ENCODE assay signal across 21 cellular contexts in the genomic region with DNA sequence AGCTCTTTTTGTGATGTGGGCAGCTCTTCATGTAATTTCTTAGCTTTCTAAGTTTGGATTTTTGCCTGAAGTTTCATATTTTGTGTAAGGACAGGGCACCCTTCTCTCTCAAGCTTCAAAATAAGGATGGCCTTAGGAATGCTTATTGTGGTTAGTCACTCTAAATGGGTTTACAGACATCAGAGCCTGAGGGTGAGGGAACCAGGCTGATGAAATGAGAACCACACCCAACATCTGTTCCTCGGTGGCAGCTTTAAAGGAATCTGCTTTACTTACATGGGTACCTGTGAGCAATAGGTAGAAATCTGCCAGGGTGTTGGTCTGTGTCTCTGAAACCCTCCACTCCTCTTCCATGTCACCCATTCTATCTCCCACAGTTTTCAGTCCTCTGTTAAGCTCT.
"Had no signal": no experiment of that assay in that cellular context is flagged by ENCODE, and none has a peak within 500 bp of the region (broad histone marks: within the 10 kb centered on the region; RNA-seq: fewer than 3 reads in every experiment).

No MANE protein-coding gene starts in this region.

- H3K27ac ChIP-seq: colonic mucosa, esophagus squamous epithelium, gastroesophageal sphincter, heart right ventricle, left lung, neural progenitor cell, parathyroid adenoma, stomach, thyroid gland, vagina had no signal

- DNase-seq: colonic mucosa; effector memory CD4-positive, alpha-beta T cell; erythroblast; esophagus squamous epithelium; glutamatergic neuron; heart right ventricle; hippocampal formation; left cardiac atrium; left lung; mesendoderm; midbrain; naive thymus-derived CD4-positive, alpha-beta T cell; stimulated activated CD4-positive, alpha-beta T cell treated with anti-CD3 and anti-CD28 coated beads, Interleukin-2, amount 100 ng/mL, for 24 hours; stimulated activated CD4-positive, alpha-beta T cell treated with anti-CD3 and anti-CD28 coated beads, Interleukin-4, amount 100 ng/mL, for 24 hours; stimulated activated naive CD4-positive, alpha-beta T cell treated with Interleukin-2 at 50 U/mL for 16 hours; stomach; thyroid gland had no signal

- H3K4me3 ChIP-seq: colonic mucosa, esophagus squamous epithelium, gastroesophageal sphincter, heart right ventricle, left lung, neural progenitor cell, stomach, thyroid gland, vagina had no signal
